In genomic region chr12:2335517-2335916, GRCh38 we compare ENCODE assay signal across 10 cellular contexts.
DNase-seq lines count a peak whose midpoint lies in the region; ATAC-seq, FAIRE-seq and TF ChIP-seq lines count a peak whose summit lies in the region.
"Had no signal": no experiment of that assay in that cellular context is flagged by ENCODE, and none has a peak within 500 bp of the region (broad histone marks: within the 10 kb centered on the region; RNA-seq: fewer than 3 reads in every experiment).

No MANE protein-coding gene starts in this region.

- RAD21 ChIA-PET in GM12878 (lab: Charles Lee; ENCODE audit: unreplicated experiment), result no interaction called here

- FAIRE-seq in GM12878 (lab: Jason Lieb, UNC) (no peak), kidney (lab: Jason Lieb, UNC) (no peak)
- FAIRE-seq: G401.6 had no signal

- H3K27ac ChIP-seq in GM12878 (ENCODE audit: control insufficient read depth, insufficient read depth) (no peak overlapping the region), kidney (ENCODE audit: low read depth in 2 of 2, low read length in 2 of 2) (peak overlapping the region; percentile 4 to 78), thoracic aorta (peak overlapping the region; percentile 95 to 96), aorta (ENCODE audit: low read depth in 1 of 2, low read length in 2 of 2) (peak overlapping the region in 1 of 2 donors; percentile 7), thyroid gland (peak overlapping the region in 1 of 3 donors; percentile 81)

- intact Hi-C loops in GM12878 (cut with micrococcal nuclease; ENCODE audit: unreplicated experiment), result no loop called here
- intact Hi-C loops in kidney (cut with DNase I), result no loop called here
- intact Hi-C loops in aorta (cut with DNase I), result loop anchor here in 1 of 2 donors (5.0 kb wide), 1 partner anchor 48 kb away; no protein-coding TSS in a partner anchor
- intact Hi-C loops in thyroid gland (cut with DNase I), result no loop called here

- in situ Hi-C loops in GM12878 (cut with MboI), result no loop called here

- H3K36me3 ChIP-seq in GM12878 (ENCODE audit: control insufficient read depth in 2 of 2, insufficient read depth in 2 of 2, low read length in 1 of 2) (no peaks in the 10 kb centered on the region), kidney (ENCODE audit: control insufficient read depth in 1 of 2, insufficient read depth in 2 of 2, low read length in 2 of 2) (no peaks in the 10 kb centered on the region), thoracic aorta (no peaks in the 10 kb centered on the region), aorta (ENCODE audit: control insufficient read depth in 1 of 2, insufficient read depth in 2 of 2, low read length in 1 of 2) (no peaks in the 10 kb centered on the region), thyroid gland (no peaks in the 10 kb centered on the region)

- H3K4me3 ChIP-seq in HFF-Myc (replicated peaks; ENCODE audit: low read depth, low read length), result no peak overlapping the region; the same call in 1 of the 2 replicates
- no peak overlapping the region for H3K4me3 ChIP-seq in GM12878
- no peak overlapping the region for H3K4me3 ChIP-seq in kidney (ENCODE audit: low read length in 2 of 2)
- H3K4me3 ChIP-seq in thoracic aorta, result no peak overlapping the region
- H3K4me3 ChIP-seq in aorta (ENCODE audit: low read length in 2 of 2), result no peak overlapping the region
- no peak overlapping the region for H3K4me3 ChIP-seq in thyroid gland (replicated peaks in 1 of 3)

- ATAC-seq in GM12878, result no peak
- no peak for ATAC-seq in thoracic aorta (ENCODE audit: insufficient number of reproducible peaks, low FRiP score, low read depth)
- no peak for ATAC-seq in aorta (ENCODE audit: low FRiP score)

- H3K9me3 ChIP-seq in GM12878 (replicated peaks; ENCODE audit: control insufficient read depth, insufficient read depth, low read length), result no peaks in the 10 kb centered on the region; the same call in 2 of the 3 replicates
- no peaks in the 10 kb centered on the region for H3K9me3 ChIP-seq in kidney (ENCODE audit: control insufficient read depth in 1 of 2, low read length in 2 of 2)
- H3K9me3 ChIP-seq in thoracic aorta, result no peaks in the 10 kb centered on the region
- H3K9me3 ChIP-seq in aorta (ENCODE audit: control insufficient read depth, low read length), result no peaks in the 10 kb centered on the region
- no peaks in the 10 kb centered on the region for H3K9me3 ChIP-seq in thyroid gland

- H3K27me3 ChIP-seq in GM12878 (replicated peaks in 1 of 2; ENCODE audit: control insufficient read depth in 2 of 2, insufficient read depth in 2 of 2, low read length in 1 of 2) (no peaks in the 10 kb centered on the region), thoracic aorta (replicated peaks; ENCODE audit: insufficient read depth) (no peaks in the 10 kb centered on the region), aorta (ENCODE audit: control insufficient read depth in 1 of 2, insufficient read depth in 2 of 2, low read length in 1 of 2) (no peaks in the 10 kb centered on the region), thyroid gland (no peaks in the 10 kb centered on the region)

- SMC1A ChIA-PET in GM12878 (lab: Charles Lee; ENCODE audit: uncharacterized antibody, unreplicated experiment), result interaction anchor here (0.9 to 1.0 kb wide), 2 partner anchors 23 to 1025 kb away, joined by 3 to 4 read pairs; no protein-coding TSS in a partner anchor

- peaks cover 25% of the 10 kb centered on the region for H3K4me1 ChIP-seq in GM12878 (ENCODE audit: control insufficient read depth, insufficient read depth, low read length)
- peaks cover 4 to 22% of the 10 kb centered on the region in 2 donors for H3K4me1 ChIP-seq in kidney (ENCODE audit: control insufficient read depth in 1 of 2, insufficient read depth in 1 of 2, low read depth in 1 of 2, low read length in 2 of 2)
- peaks cover 59 to 96% of the 10 kb centered on the region in 2 donors for H3K4me1 ChIP-seq in thoracic aorta (ENCODE audit: control insufficient read depth in 1 of 2, low read depth in 2 of 2)
- peaks cover 9 to 18% of the 10 kb centered on the region in 2 donors for H3K4me1 ChIP-seq in aorta (ENCODE audit: control insufficient read depth in 1 of 2, insufficient read depth in 2 of 2, low read length in 2 of 2)
- H3K4me1 ChIP-seq in thyroid gland, result peaks cover 16 to 29% of the 10 kb centered on the region in 2 donors

- POLR2A ChIA-PET in GM12878 (lab: Charles Lee), result no interaction called here

- CTCF ChIA-PET in GM12878 (lab: Yijun Ruan, JAX), result interaction anchor here (0.6 kb wide), 1 partner anchor 1727 kb away, joined by 4 read pairs; no protein-coding TSS in a partner anchor

- TF ChIP-seq EP300 in GM12878 (IDR thresholded peaks at IDR 0.05; ENCODE audit: borderline replicate concordance in 1 of 2, control insufficient read depth in 1 of 2, low read depth in 2 of 2, low read length in 2 of 2), result no peak

- no TSS peak for BruUV-seq in GM12878 (replicated peaks; lab: Mats Ljungman, UMichigan)

- H2AFZ ChIP-seq in GM12878 (ENCODE audit: control insufficient read depth, low read depth, low read length), result no peak overlapping the region

- TF ChIP-seq CTCF in HFF-Myc (IDR thresholded peaks at IDR 0.05; ENCODE audit: low read depth, low read length, missing control alignments) (no peak), GM12878 (IDR thresholded peaks at IDR 0.05 in 2 of 3, conservative IDR thresholded peaks at IDR 0.05 in 1 of 3; ENCODE audit: control insufficient read depth in 2 of 3, extremely low read depth in 1 of 3, insufficient read depth in 1 of 3, low read depth in 3 of 3, low read length in 3 of 3) (no peak), kidney (IDR thresholded peaks at IDR 0.05; ENCODE audit: borderline replicate concordance, extremely low read depth, insufficient read depth) (no peak), thoracic aorta (IDR thresholded peaks at IDR 0.05) (no peak), thyroid gland (IDR thresholded peaks at IDR 0.05) (no peak)

- no peak for TF ChIP-seq RAD21 in GM12878 (IDR thresholded peaks at IDR 0.05; ENCODE audit: insufficient read depth, low read depth, low read length)

- no peak overlapping the region for H3K9ac ChIP-seq in GM12878 (ENCODE audit: control insufficient read depth, insufficient read depth, low read length)
- H3K9ac ChIP-seq in kidney (ENCODE audit: low read length in 2 of 2), result no peak overlapping the region

- no peaks in the 10 kb centered on the region for H4K20me1 ChIP-seq in GM12878 (ENCODE audit: control insufficient read depth, insufficient read depth)

- no peaks in the 10 kb centered on the region for H3K79me2 ChIP-seq in GM12878 (ENCODE audit: control insufficient read depth, insufficient read depth, low read length)

- WGBS in GM12878 (ENCODE audit: insufficient coverage, insufficient replicate concordance, low lambda C conversion rate, missing lambda C conversion rate), result 80% methylated on average over 3 of the region's 3 CpGs
- WGBS in aorta, 2 donors, result 79 to 80% methylated on average over 3 of the region's 3 CpGs
- WGBS in thyroid gland, 2 donors, result 76 to 93% methylated on average over 3 of the region's 3 CpGs

- peak overlapping the region; percentile 9; the same call in 1 of the 2 replicates for H3K4me2 ChIP-seq in GM12878 (ENCODE audit: control insufficient read depth, insufficient read depth)

- no peak for TF ChIP-seq POLR2A in GM12878 (IDR thresholded peaks at IDR 0.05; ENCODE audit: low read depth, low read length)
- no peak for TF ChIP-seq POLR2A in thyroid gland (IDR thresholded peaks at IDR 0.05)

- peak; percentile 96 for DNase-seq in HFF-Myc (ENCODE audit: extremely low read depth, low read depth)
- no peak for DNase-seq in GM12878 (ENCODE audit: low read depth, low spot score)
- no peak for DNase-seq in kidney
- DNase-seq in thoracic aorta (ENCODE audit: low spot score), result no peak
- DNase-seq in aorta, result no peak
- no peak for DNase-seq in islet precursor cell
- DNase-seq in thyroid gland, result no peak
- DNase-seq: CD4-positive, alpha-beta T cell; NCI-H1105 had no signal

TF ChIP-seq in GM12878, 131 proteins besides CTCF, POLR2A, EP300 and RAD21:
- no peak for TF ChIP-seq CBX5 (IDR thresholded peaks at IDR 0.05; ENCODE audit: low read depth)
